Comparison of ENCODE assay signal across 8 cellular contexts in the genomic region with DNA sequence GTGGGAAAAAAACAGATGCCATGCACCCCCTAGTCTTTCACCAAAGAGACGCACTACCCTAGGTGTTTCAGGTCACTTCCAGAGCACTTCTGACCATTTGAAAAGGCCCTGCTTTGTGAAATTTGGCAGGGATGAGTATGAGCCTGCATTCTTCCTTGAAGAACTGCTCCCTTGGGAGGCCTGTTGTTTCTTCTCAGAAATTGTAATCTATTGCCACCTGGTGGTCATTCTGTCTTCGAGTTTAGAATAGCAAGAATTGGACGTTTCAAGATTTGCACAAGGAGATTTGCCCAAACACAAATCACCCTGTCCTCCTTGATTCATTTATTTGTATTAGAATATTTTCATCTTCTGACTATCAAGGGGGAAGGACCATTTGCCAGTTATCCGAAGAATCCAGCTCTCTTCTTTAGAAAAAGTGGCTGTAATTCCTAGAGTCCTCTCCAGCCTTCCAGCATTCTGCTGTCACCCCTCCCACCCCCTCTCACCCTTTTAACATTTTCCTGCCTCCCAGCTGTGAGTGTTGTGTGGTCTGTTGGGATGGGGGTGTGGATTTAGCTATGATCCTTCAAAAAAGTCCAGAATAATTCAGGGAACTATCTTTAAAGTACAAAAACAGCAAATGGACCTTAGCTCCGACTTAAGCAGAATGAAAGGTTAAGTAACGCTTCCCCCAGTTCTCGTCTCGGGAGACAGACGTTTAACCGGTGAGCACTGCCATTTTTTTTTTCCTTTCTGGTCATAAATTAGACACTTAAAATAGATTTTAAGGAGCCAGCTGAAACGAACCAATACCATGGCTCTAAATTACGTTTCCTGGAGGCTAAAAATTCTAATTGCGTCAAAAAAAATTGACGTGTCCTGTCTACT. TPM values are rescaled to one million over a fixed set of nuclear protein-coding genes. Genes with fewer than 3 reads are reported as not detected.
A peak's percentile ranks its signal among the peaks of the same experiment; 100 is the strongest.
DNase-seq lines count a peak whose midpoint lies in the region; ATAC-seq, FAIRE-seq and TF ChIP-seq lines count a peak whose summit lies in the region.

No MANE protein-coding gene starts in this region.

- no peak overlapping the region for H3K4me2 ChIP-seq in mammary epithelial cell (ENCODE audit: insufficient read depth, low read depth, low read length)

- H3K27ac ChIP-seq in HUES64 (ENCODE audit: low read depth, low read length) (no peak overlapping the region), mammary epithelial cell (ENCODE audit: insufficient read depth, low read depth, low read length) (no peak overlapping the region), kidney (ENCODE audit: low read depth in 2 of 2, low read length in 2 of 2) (no peak overlapping the region), thyroid gland (no peak overlapping the region)

- no peaks in the 10 kb centered on the region for H3K36me3 ChIP-seq in HUES64 (ENCODE audit: insufficient read depth, low read length)
- no peaks in the 10 kb centered on the region for H3K36me3 ChIP-seq in mammary epithelial cell (ENCODE audit: insufficient read depth, low read length)
- no peaks in the 10 kb centered on the region for H3K36me3 ChIP-seq in kidney (ENCODE audit: control insufficient read depth in 1 of 2, insufficient read depth in 2 of 2, low read length in 2 of 2)
- no peaks in the 10 kb centered on the region for H3K36me3 ChIP-seq in thyroid gland

- peak; percentile 56 to 68 for TF ChIP-seq CTCF in mammary epithelial cell (conservative IDR thresholded peaks at IDR 0.05 in 1 of 2, IDR thresholded peaks at IDR 0.05 in 1 of 2; ENCODE audit: extremely low read depth in 1 of 2, insufficient read depth in 1 of 2, low read depth in 1 of 2, low read length in 2 of 2)
- TF ChIP-seq CTCF in kidney (IDR thresholded peaks at IDR 0.05; ENCODE audit: borderline replicate concordance, extremely low read depth, insufficient read depth) = peak; percentile 80
- TF ChIP-seq CTCF in thyroid gland (IDR thresholded peaks at IDR 0.05) = peak; percentile 18 to 83 (median 66)

- in situ Hi-C loops in mammary epithelial cell (cut with MboI; ENCODE audit: low sequenced_read_pairs in 2 of 2) = loop anchor here (10.0 kb wide), 4 partner anchors 328 to 438 kb away; no protein-coding TSS in a partner anchor

- ATAC-seq in GM18502 (IDR thresholded peaks at IDR 0.05; ENCODE audit: poor library complexity, unreplicated experiment) = no peak

- peaks cover 52% of the 10 kb centered on the region for H3K27me3 ChIP-seq in HUES64 (ENCODE audit: insufficient read depth, low read length)
- H3K27me3 ChIP-seq in mammary epithelial cell (ENCODE audit: insufficient read depth, low read length) = peaks cover 18% of the 10 kb centered on the region
- peaks cover 17% of the 10 kb centered on the region for H3K27me3 ChIP-seq in thyroid gland

- dilution Hi-C loops in mammary epithelial cell (cut with HindIII; ENCODE audit: low sequenced_read_pairs) = no loop called here

- H3K9ac ChIP-seq in HUES64 (ENCODE audit: low read depth, low read length) (0 out of 2 replicates have a peak overlapping the region, but pooled peaks have one; percentile 1), mammary epithelial cell (ENCODE audit: insufficient read depth, low read length) (no peak overlapping the region), kidney (ENCODE audit: low read length in 2 of 2) (no peak overlapping the region)

- H3K9me3 ChIP-seq in HUES64 (ENCODE audit: insufficient read depth, low read depth, low read length) = no peaks in the 10 kb centered on the region
- H3K9me3 ChIP-seq in mammary epithelial cell (replicated peaks; ENCODE audit: insufficient read depth, low read length) = no peaks in the 10 kb centered on the region
- no peaks in the 10 kb centered on the region for H3K9me3 ChIP-seq in kidney (ENCODE audit: control insufficient read depth in 1 of 2, low read length in 2 of 2)
- no peaks in the 10 kb centered on the region for H3K9me3 ChIP-seq in thyroid gland

- peak; percentile 95 for DNase-seq in DMS53 (lab: John Stamatoyannopoulos, UW)
- peak; percentile 97 for DNase-seq in NCI-H82 (lab: John Stamatoyannopoulos, UW)
- peak; percentile 69 for DNase-seq in mammary epithelial cell
- no peak for DNase-seq in kidney
- DNase-seq in thyroid gland = peak; percentile 26 to 36
- no peak for DNase-seq in activated CD8-positive, alpha-beta memory T cell treated with anti-CD3 and anti-CD28 coated beads, Interleukin-2, amount 50 U/mL, for 4 hours

- TF ChIP-seq POLR2A in thyroid gland (IDR thresholded peaks at IDR 0.05) = no peak

- H3K4me3 ChIP-seq in HUES64 (ENCODE audit: low read length) (peak overlapping the region; percentile 72), mammary epithelial cell (replicated peaks in 1 of 3; ENCODE audit: insufficient read depth in 1 of 3, low read depth in 2 of 3, low read length in 3 of 3) (no peak overlapping the region), kidney (ENCODE audit: low read length in 2 of 2) (peak overlapping the region in 1 of 2 donors; percentile 35), thyroid gland (replicated peaks in 1 of 3) (no peak overlapping the region)

- intact Hi-C loops in mammary epithelial cell (cut with micrococcal nuclease) = loop anchor here (1.0 to 5.0 kb wide), 9 partner anchors 77 to 1361 kb away; a partner anchor contains a TSS
- intact Hi-C loops in kidney (cut with DNase I) = no loop called here
- intact Hi-C loops in thyroid gland (cut with DNase I) = loop anchor here (5.0 kb wide), 2 partner anchors 96 to 451 kb away; a partner anchor contains a TSS

- CTCF ChIA-PET in mammary epithelial cell (lab: Charles Lee; ENCODE audit: low non-redundant PET) = interaction anchor here (1.0 kb wide), 1 partner anchor 42 kb away, joined by 4 read pairs; no protein-coding TSS in a partner anchor

- no peaks in the 10 kb centered on the region for H3K79me2 ChIP-seq in mammary epithelial cell (ENCODE audit: insufficient read depth, low read length)

- H2AFZ ChIP-seq in mammary epithelial cell (ENCODE audit: low read depth, low read length) = no peak overlapping the region

- peak; percentile 57 for FAIRE-seq in kidney (lab: Jason Lieb, UNC)

- peaks cover 17% of the 10 kb centered on the region for H3K4me1 ChIP-seq in HUES64 (ENCODE audit: insufficient read depth, low read length)
- peaks cover 17% of the 10 kb centered on the region for H3K4me1 ChIP-seq in mammary epithelial cell (ENCODE audit: insufficient read depth, low read length)
- H3K4me1 ChIP-seq in kidney (ENCODE audit: control insufficient read depth in 1 of 2, insufficient read depth in 1 of 2, low read depth in 1 of 2, low read length in 2 of 2) = peaks cover 5 to 9% of the 10 kb centered on the region in 2 donors
- peaks cover 26 to 37% of the 10 kb centered on the region in 2 donors for H3K4me1 ChIP-seq in thyroid gland

- no TSS peak for BruUV-seq in mammary epithelial cell (replicated peaks; lab: Mats Ljungman, UMichigan)

- H4K20me1 ChIP-seq in mammary epithelial cell (ENCODE audit: insufficient read depth, low read length) = no peaks in the 10 kb centered on the region

- under 1% methylated on average over 14 of the region's 14 CpGs for WGBS in HUES64
- under 1% methylated on average over 14 of the region's 14 CpGs for WGBS in mammary epithelial cell (ENCODE audit: low coverage, missing lambda C conversion rate)
- WGBS in thyroid gland, 2 donors = 2 to 3% methylated on average over 14 of the region's 14 CpGs

RNA-seq across cellular contexts. Expression of a gene that starts 3.7 kb away (rescaled TPM):
- polyA plus RNA-seq in HUES64 (2013, experiment 1 of 2) = 16.4 TPM
- 18.3 TPM for polyA plus RNA-seq in HUES64 (2013, experiment 2 of 2)
- total RNA-seq in mammary epithelial cell (1 to 10 TPM; 1.7 to 5.2 TPM), kidney (1.1 TPM), thyroid gland (under 1 TPM; 0.11 to 0.94 (median 0.46) TPM)
- polyA plus RNA-seq in mammary epithelial cell (0.79 TPM), kidney (ENCODE audit: insufficient read depth, low read depth, low replicate concordance) (4.1 TPM)
- polyA minus RNA-seq in mammary epithelial cell = not detected

RNA-seq across cellular contexts. Expression of a gene that starts 42.8 kb away (rescaled TPM):
- polyA plus RNA-seq in HUES64 (2013, experiment 1 of 2) = 3.5 TPM
- 3.7 TPM for polyA plus RNA-seq in HUES64 (2013, experiment 2 of 2)
- total RNA-seq in mammary epithelial cell (1 to 10 TPM; 1.7 to 2.4 TPM), kidney (0.91 TPM), thyroid gland (not detected)
- polyA plus RNA-seq in mammary epithelial cell (0.20 TPM), kidney (ENCODE audit: insufficient read depth, low read depth, low replicate concordance) (4.0 TPM)
- polyA minus RNA-seq in mammary epithelial cell = not detected

Comparison
In these comparisons a context has a peak if more than half of its experiments do, and no peak if none do; other contexts are left out.
1. DNase-seq: peak in DMS53 (single experiment), NCI-H82 (single experiment), mammary epithelial cell (single experiment) and thyroid gland (2 of 2); none in kidney (single experiment) and activated CD8-positive, alpha-beta memory T cell treated with anti-CD3 and anti-CD28 coated beads, Interleukin-2, amount 50 U/mL, for 4 hours (single experiment).
2. Peak in every context shown above with its lines, with median percentiles within 50 percentile points of each other: CTCF ChIP-seq.